In genomic region chr18:50143295-50143694, GRCh38 we compare ENCODE assay signal across 18 cellular contexts.
"Had no signal": no experiment of that assay in that cellular context is flagged by ENCODE, and none has a peak within 500 bp of the region (broad histone marks: within the 10 kb centered on the region; RNA-seq: fewer than 3 reads in every experiment).

No MANE protein-coding gene starts in this region.

- H3K4me3 Mint-ChIP-seq: activated B cell treated with CpG ODN at 0.5 μM for 24 hours; activated CD4-positive, alpha-beta T cell treated with anti-CD3 and anti-CD28 coated beads, Interleukin-2, amount 10 ng/mL, durations not matched to agents 24 days and 14 days; activated naive CD4-positive, alpha-beta T cell treated with anti-CD3 and anti-CD28 coated beads for 36 hours; activated T-helper 17 cell treated with anti-CD3 and anti-CD28 coated beads, Interleukin-2, amount 50 U/mL, for 72 hours; natural killer cell; stimulated activated memory B cell treated with anti-CD40 and anti-IgM and Interleukin-4, amounts not matched to agents 10 μg/mL and 1 μg/mL and 100 μg/mL, for 72 hours had no signal

- DNase-seq: activated B cell treated with CpG ODN at 0.5 μM for 24 hours; activated CD4-positive, alpha-beta T cell treated with anti-CD3 and anti-CD28 coated beads, Interleukin-2, amount 10 ng/mL, durations not matched to agents 24 days and 14 days; activated naive CD4-positive, alpha-beta T cell treated with anti-CD3 and anti-CD28 coated beads for 36 hours; foreskin melanocyte; heart left ventricle; lower lobe of right lung; natural killer cell; nucleus accumbens; right cardiac atrium; spleen; stimulated activated CD4-positive, alpha-beta T cell treated with anti-CD3 and anti-CD28 coated beads, Interleukin-1b, Interleukin-23, amount 100 ng/mL, for 48 hours; T-helper 1 cell; tibial artery had no signal

- H3K9me3 Mint-ChIP-seq: activated B cell treated with CpG ODN at 0.5 μM for 24 hours; activated CD4-positive, alpha-beta T cell treated with anti-CD3 and anti-CD28 coated beads, Interleukin-2, amount 10 ng/mL, durations not matched to agents 24 days and 14 days; activated naive CD4-positive, alpha-beta T cell treated with anti-CD3 and anti-CD28 coated beads for 36 hours; activated T-helper 17 cell treated with anti-CD3 and anti-CD28 coated beads, Interleukin-2, amount 50 U/mL, for 72 hours; natural killer cell had no signal

- ATAC-seq: body of pancreas; heart left ventricle; lower lobe of right lung; natural killer cell; right cardiac atrium; stimulated activated memory B cell treated with anti-CD40 and anti-IgM and Interleukin-4, amounts not matched to agents 10 μg/mL and 1 μg/mL and 100 μg/mL, for 72 hours had no signal

- H3K27me3 Mint-ChIP-seq: progenitor cell of endocrine pancreas had no signal

- H3K27ac Mint-ChIP-seq: activated B cell treated with CpG ODN at 0.5 μM for 24 hours; activated CD4-positive, alpha-beta T cell treated with anti-CD3 and anti-CD28 coated beads, Interleukin-2, amount 10 ng/mL, durations not matched to agents 24 days and 14 days; activated naive CD4-positive, alpha-beta T cell treated with anti-CD3 and anti-CD28 coated beads for 36 hours; activated T-helper 17 cell treated with anti-CD3 and anti-CD28 coated beads, Interleukin-2, amount 50 U/mL, for 72 hours; natural killer cell; progenitor cell of endocrine pancreas; stimulated activated memory B cell treated with anti-CD40 and anti-IgM and Interleukin-4, amounts not matched to agents 10 μg/mL and 1 μg/mL and 100 μg/mL, for 72 hours had no signal

- H3K4me1 Mint-ChIP-seq: activated B cell treated with CpG ODN at 0.5 μM for 24 hours; activated CD4-positive, alpha-beta T cell treated with anti-CD3 and anti-CD28 coated beads, Interleukin-2, amount 10 ng/mL, durations not matched to agents 24 days and 14 days; activated T-helper 17 cell treated with anti-CD3 and anti-CD28 coated beads, Interleukin-2, amount 50 U/mL, for 72 hours; natural killer cell had no signal

- H3K4me1 ChIP-seq: heart left ventricle, lower lobe of right lung, spleen, tibial artery, vagina had no signal

- H3K27ac ChIP-seq: body of pancreas, heart left ventricle, lower lobe of right lung, spleen, tibial artery, vagina had no signal

- H3K36me3 ChIP-seq: heart left ventricle, lower lobe of right lung, spleen, tibial artery, vagina had no signal

- H3K9me3 ChIP-seq: body of pancreas, lower lobe of right lung, tibial artery, vagina had no signal

- H3K4me3 ChIP-seq: body of pancreas, heart left ventricle, lower lobe of right lung, spleen, tibial artery, vagina had no signal

- H3K36me3 Mint-ChIP-seq: natural killer cell; stimulated activated memory B cell treated with anti-CD40 and anti-IgM and Interleukin-4, amounts not matched to agents 10 μg/mL and 1 μg/mL and 100 μg/mL, for 72 hours had no signal

- H3K27me3 ChIP-seq: body of pancreas, tibial artery, vagina had no signal
